18 cellular contexts compared by ENCODE assay signal in genomic region chr14:90907178-90907577, GRCh38.
DNase-seq lines count a peak whose midpoint lies in the region; ATAC-seq, FAIRE-seq and TF ChIP-seq lines count a peak whose summit lies in the region.
"Had no signal": no experiment of that assay in that cellular context is flagged by ENCODE, and none has a peak within 500 bp of the region (broad histone marks: within the 10 kb centered on the region; RNA-seq: fewer than 3 reads in every experiment).

No MANE protein-coding gene starts in this region.

- no TSS peak for BruUV-seq in K562 (replicated peaks; lab: Mats Ljungman, UMichigan)

- peaks cover 17% of the 10 kb centered on the region for H3K4me1 Mint-ChIP-seq in memory B cell

- no peaks in the 10 kb centered on the region for H4K20me1 ChIP-seq in K562 (replicated peaks; ENCODE audit: control insufficient read depth, insufficient read depth, low read length)

- no peaks in the 10 kb centered on the region for H3K36me3 ChIP-seq in K562 (ENCODE audit: control insufficient read depth, insufficient read depth, low read length)

- peaks cover 2% of the 10 kb centered on the region for H3K36me3 Mint-ChIP-seq in memory B cell

- CTCF ChIA-PET in K562 (lab: Yijun Ruan, JAX; ENCODE audit: low intra/inter-chr PET ratio) = no interaction called here

- peak overlapping the region; percentile 60 for H3K27ac Mint-ChIP-seq in memory B cell

- H3K9me3 Mint-ChIP-seq in memory B cell = no peaks in the 10 kb centered on the region
- H3K9me3 Mint-ChIP-seq: CD4-positive, alpha-beta memory T cell; H9 had no signal

- no peak for ATAC-seq in K562
- ATAC-seq in memory B cell (ENCODE audit: low read depth) = no peak
- ATAC-seq in HG03460 (IDR thresholded peaks at IDR 0.05; ENCODE audit: unreplicated experiment) = no peak
- ATAC-seq: HCT116 had no signal

- H3K9me1 ChIP-seq in K562 (ENCODE audit: control insufficient read depth, insufficient read depth, low read length) = no peaks in the 10 kb centered on the region

- no peak for TF ChIP-seq EP300 in K562 (IDR thresholded peaks at IDR 0.05; ENCODE audit: low read length)

- no peak overlapping the region for H3K9ac ChIP-seq in K562 (ENCODE audit: insufficient read depth in 1 of 2, low read depth in 2 of 2, low read length in 2 of 2)

- TF ChIP-seq POLR2A in H54 (IDR thresholded peaks at IDR 0.05; ENCODE audit: low read depth, low read length) (no peak), K562 (conservative IDR thresholded peaks at IDR 0.05) (no peak)

- H3K9me3 ChIP-seq in K562 (replicated peaks; ENCODE audit: control insufficient read depth, insufficient read depth, low read depth, low read length) = no peaks in the 10 kb centered on the region

- TF ChIP-seq CTCF in K562 (IDR thresholded peaks at IDR 0.05 in 2 of 3, conservative IDR thresholded peaks at IDR 0.05 in 1 of 3; ENCODE audit: insufficient read depth in 2 of 3, low read depth in 1 of 3, low read length in 3 of 3) = no peak

- no peaks in the 10 kb centered on the region for H3K27me3 ChIP-seq in K562 (ENCODE audit: control insufficient read depth in 2 of 2, insufficient read depth in 2 of 2, low read length in 2 of 2)

- intact Hi-C loops in K562 (cut with micrococcal nuclease) = loop anchor here (10.0 kb wide), 1 partner anchor 238 kb away; no protein-coding TSS in a partner anchor

- DNase-seq in GM19239 (ENCODE audit: insufficient read length, low spot score) (no peak), H54 (ENCODE audit: insufficient read length, low spot score) (no peak), K562 (ENCODE audit: extremely low read depth in 1 of 4, low spot score in 3 of 4) (no peak), memory B cell (ENCODE audit: low spot score in 2 of 2) (no peak), activated T-cell treated with anti-CD3 and anti-CD28 coated beads for 4 hours (no peak), NCI-H1930 (lab: John Stamatoyannopoulos, UW) (no peak), GDM1 (lab: John Stamatoyannopoulos, UW) (no peak)
- DNase-seq: C1 segment of cervical spinal cord; Calu3; CD4-positive, alpha-beta memory T cell; COR-L47; DMS53; DMS79 treated with DMSO at 0.1 percent for 48 hours; GOT3; H9 had no signal

- in situ Hi-C loops in K562 (cut with MboI) = no loop called here

- TF ChIP-seq RAD21 in K562 (CRISPR knock-in tag; conservative IDR thresholded peaks at IDR 0.05 in 1 of 2, IDR thresholded peaks at IDR 0.05 in 1 of 2) = no peak

- H3K27ac ChIP-seq in K562 (ENCODE audit: extremely low read depth, low read depth, low read length) = no peak overlapping the region

- POLR2A ChIA-PET in K562 (lab: Yijun Ruan, JAX) = no interaction called here

- H3K4me2 ChIP-seq in K562 (ENCODE audit: insufficient read depth, low read length) = no peak overlapping the region

- no peaks in the 10 kb centered on the region for H3K27me3 Mint-ChIP-seq in memory B cell
- H3K27me3 Mint-ChIP-seq: CD4-positive, alpha-beta memory T cell had no signal

- no peaks in the 10 kb centered on the region for H3K79me2 ChIP-seq in K562 (ENCODE audit: control insufficient read depth, insufficient read depth, low read length)

- H2AFZ ChIP-seq in K562 (ENCODE audit: low read depth, low read length) = no peak overlapping the region

- no peak overlapping the region for H3K4me3 ChIP-seq in K562

- FAIRE-seq in GM19239 (lab: Jason Lieb, UNC) (peak; percentile 4), H54 (lab: Jason Lieb, UNC) (peak; percentile 11), K562 (lab: Jason Lieb, UNC) (no peak)
- FAIRE-seq: GM12892 had no signal

- no peak overlapping the region for H3K4me3 Mint-ChIP-seq in memory B cell
- H3K4me3 Mint-ChIP-seq: CD4-positive, alpha-beta memory T cell; H9 had no signal

- WGBS in K562 (ENCODE audit: insufficient coverage, low coverage, missing lambda C conversion rate) = 72% methylated on average over 3 of the region's 3 CpGs

- no peaks in the 10 kb centered on the region; a peak in 1 of 5 replicates for H3K4me1 ChIP-seq in K562 (replicated peaks in 1 of 2; ENCODE audit: control insufficient read depth in 2 of 2, insufficient read depth in 2 of 2, low read length in 2 of 2)

TF ChIP-seq in K562, 482 proteins besides CTCF, POLR2A, EP300 and RAD21 (continues in another document):
- TF ChIP-seq IRF2 (CRISPR knock-in tag; IDR thresholded peaks at IDR 0.05) = no peak
- TF ChIP-seq KLF6 (CRISPR knock-in tag; IDR thresholded peaks at IDR 0.05; ENCODE audit: borderline replicate concordance) = no peak
- TF ChIP-seq VEZF1 (CRISPR knock-in tag; IDR thresholded peaks at IDR 0.05) = no peak
- TF ChIP-seq EWSR1 (IDR thresholded peaks at IDR 0.05; ENCODE audit: borderline replicate concordance, low read depth, partially characterized antibody) = no peak
- peak; percentile 50 to 75 for TF ChIP-seq KDM1A (IDR thresholded peaks at IDR 0.05)
- no peak for TF ChIP-seq SP1 (CRISPR knock-in tag; IDR thresholded peaks at IDR 0.05)
- TF ChIP-seq HDAC2 (IDR thresholded peaks at IDR 0.05) = peak; percentile 76; the same call in 1 of the 2 replicates
- no peak for TF ChIP-seq CAMTA2 (CRISPR knock-in tag; conservative IDR thresholded peaks at IDR 0.05)
- TF ChIP-seq ESRRA (IDR thresholded peaks at IDR 0.05; ENCODE audit: borderline replicate concordance, low read depth) = peak; percentile 97
- TF ChIP-seq IRF9 (tag; IDR thresholded peaks at IDR 0.05) = no peak
- peak; percentile 84 for TF ChIP-seq RBM25 (IDR thresholded peaks at IDR 0.05; ENCODE audit: low read depth, low read length, severe bottlenecking)
- no peak for TF ChIP-seq MNT (conservative IDR thresholded peaks at IDR 0.05)
- TF ChIP-seq MIER1 (IDR thresholded peaks at IDR 0.05; ENCODE audit: low read depth) = no peak
- peak; percentile 81 for TF ChIP-seq ADNP (tag; IDR thresholded peaks at IDR 0.05)
- TF ChIP-seq FIP1L1 (IDR thresholded peaks at IDR 0.05; ENCODE audit: low read depth, low read length, poor library complexity, severe bottlenecking) = no peak
- TF ChIP-seq HOXB6 (CRISPR knock-in tag; IDR thresholded peaks at IDR 0.05; ENCODE audit: borderline replicate concordance) = no peak
- TF ChIP-seq ZFPM2 (CRISPR knock-in tag; IDR thresholded peaks at IDR 0.05) = no peak
- peak; percentile 38; the same call in 1 of the 2 replicates for TF ChIP-seq CBX1 (IDR thresholded peaks at IDR 0.05; ENCODE audit: low read depth)
- no peak for TF ChIP-seq ZBTB2 (IDR thresholded peaks at IDR 0.05)
- no peak for TF ChIP-seq POLR2AphosphoS5 (IDR thresholded peaks at IDR 0.05; ENCODE audit: control insufficient read depth, insufficient read depth, low read depth, low read length)
- 0 out of 3 replicates have a peak, but pooled peaks of 1 of the 2 experiments have one; percentile 34 for TF ChIP-seq CBX3 (IDR thresholded peaks at IDR 0.05; ENCODE audit: borderline replicate concordance in 1 of 2, low read length in 2 of 2)
- no peak for TF ChIP-seq NCOA2 (IDR thresholded peaks at IDR 0.05; ENCODE audit: partially characterized antibody in 2 of 2)
- TF ChIP-seq BCOR (IDR thresholded peaks at IDR 0.05) = peak; percentile 82
- peak in 1 of 2 experiments; percentile 44; a peak in 1 of 4 replicates for TF ChIP-seq RCOR1 (IDR thresholded peaks at IDR 0.05; ENCODE audit: borderline replicate concordance in 1 of 2, low read depth in 2 of 2, low read length in 2 of 2)
- TF ChIP-seq PML (IDR thresholded peaks at IDR 0.05; ENCODE audit: low read length) = no peak
